ENCODE assay signal across 1 cellular context in the genomic region with DNA sequence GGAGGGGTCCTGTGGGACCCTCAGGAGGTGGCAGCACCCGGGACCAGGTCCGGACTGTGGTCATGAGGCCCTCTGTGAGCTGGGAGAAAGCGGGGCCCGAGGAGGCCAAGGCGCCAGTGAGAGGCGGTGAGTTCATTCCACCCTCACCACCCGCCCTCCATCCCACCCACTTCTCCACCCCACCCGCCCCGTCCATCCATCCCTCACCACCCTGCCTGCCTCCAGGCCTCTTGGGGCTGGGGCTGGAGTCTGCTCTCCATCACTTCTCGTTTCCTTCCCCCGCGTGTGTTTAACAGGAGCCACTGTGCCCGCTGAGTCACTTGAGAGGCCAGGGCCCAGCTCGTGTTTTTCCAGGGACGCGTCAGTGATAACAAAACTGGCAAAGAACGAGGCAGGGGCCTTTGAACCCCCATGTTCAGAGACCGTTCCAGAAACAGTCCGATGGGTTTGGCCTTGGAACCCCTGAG.
TF ChIP-seq lines count a peak whose summit lies in the region.

No MANE protein-coding gene starts in this region.

TF ChIP-seq in GM12878, 131 proteins besides CTCF, POLR2A, EP300 and RAD21 (continued from another document):
- TF ChIP-seq SPI1 (IDR thresholded peaks at IDR 0.05; ENCODE audit: borderline replicate concordance, insufficient read depth, low read depth, low read length): no peak
